Comparison of ENCODE assay signal across 39 cellular contexts in genomic region chr20:53260591-53260990, GRCh38.
"Had no signal": no experiment of that assay in that cellular context is flagged by ENCODE, and none has a peak within 500 bp of the region (broad histone marks: within the 10 kb centered on the region; RNA-seq: fewer than 3 reads in every experiment).

No MANE protein-coding gene starts in this region.

- H3K4me3 Mint-ChIP-seq: activated naive CD4-positive, alpha-beta T cell treated with anti-CD3 and anti-CD28 coated beads for 36 hours; activated naive CD4-positive, alpha-beta T cell treated with anti-CD3 and anti-CD28 coated beads, Interleukin-2, amount 10 ng/mL, durations not matched to agents 7 days and 5 days; activated naive CD4-positive, alpha-beta T cell treated with anti-CD3 and anti-CD28 coated beads, Interleukin-2, amount 50 U/mL, for 24 hours; activated naive CD8-positive, alpha-beta T cell; activated naive CD8-positive, alpha-beta T cell treated with anti-CD3 and anti-CD28 coated beads for 36 hours; activated naive CD8-positive, alpha-beta T cell treated with anti-CD3 and anti-CD28 coated beads, Interleukin-2, amount 10 ng/mL, durations not matched to agents 7 days and 5 days; activated naive CD8-positive, alpha-beta T cell treated with anti-CD3 and anti-CD28 coated beads, Interleukin-2, amount 50 U/mL, for 24 hours; activated T-cell treated with anti-CD3 and anti-CD28 coated beads, Interleukin-2, amount 50 U/mL, for 24 hours; activated T-cell treated with anti-CD3 and anti-CD28 coated beads, Interleukin-2, amount 50 U/mL, for 4 hours; activated T-cell treated with anti-CD3 and anti-CD28 coated beads, Interleukin-2, amount 50 U/mL, for 72 hours; activated T-helper 1 cell treated with anti-CD3 and anti-CD28 coated beads, Interleukin-12 subunit alpha, Interleukin-12 subunit beta, Interleukin-2, Interleukin-4 antibody, amounts not matched to agents 30 ng/mL and 10 ng/mL and 1 ng/mL, durations not matched to agents 14 hours and 24 hours and 36 hours; brain; central memory CD8-positive, alpha-beta T cell had no signal

- H3K4me1 ChIP-seq: adrenal gland, ascending aorta, body of pancreas, breast epithelium had no signal

- H3K27ac Mint-ChIP-seq: activated naive CD4-positive, alpha-beta T cell treated with anti-CD3 and anti-CD28 coated beads, Interleukin-2, amount 10 ng/mL, durations not matched to agents 7 days and 5 days; activated naive CD4-positive, alpha-beta T cell treated with anti-CD3 and anti-CD28 coated beads, Interleukin-2, amount 50 U/mL, for 24 hours; activated naive CD8-positive, alpha-beta T cell; activated naive CD8-positive, alpha-beta T cell treated with anti-CD3 and anti-CD28 coated beads for 36 hours; activated naive CD8-positive, alpha-beta T cell treated with anti-CD3 and anti-CD28 coated beads, Interleukin-2, amount 10 ng/mL, durations not matched to agents 7 days and 5 days; activated naive CD8-positive, alpha-beta T cell treated with anti-CD3 and anti-CD28 coated beads, Interleukin-2, amount 50 U/mL, for 24 hours; activated T-cell treated with anti-CD3 and anti-CD28 coated beads, Interleukin-2, amount 50 U/mL, for 24 hours; activated T-cell treated with anti-CD3 and anti-CD28 coated beads, Interleukin-2, amount 50 U/mL, for 72 hours; activated T-helper 1 cell treated with anti-CD3 and anti-CD28 coated beads, Interleukin-12 subunit alpha, Interleukin-12 subunit beta, Interleukin-2, Interleukin-4 antibody, amounts not matched to agents 30 ng/mL and 10 ng/mL and 1 ng/mL, durations not matched to agents 14 hours and 24 hours and 36 hours; activated T-helper 2 cell treated with anti-CD3 and anti-CD28 coated beads, Interferon-gamma antibody, Interleukin-2, Interleukin-4, amounts not matched to agents 10 μg/mL and 5 μg/mL and 100 μg/mL, durations not matched to agents 14 hours and 24 hours and 36 hours had no signal

- H3K27me3 ChIP-seq: adrenal gland, ascending aorta, body of pancreas, brain microvascular endothelial cell, breast epithelium, cardiac muscle cell had no signal

- H3K27me3 Mint-ChIP-seq: activated naive CD4-positive, alpha-beta T cell treated with anti-CD3 and anti-CD28 coated beads, Interleukin-2, amount 10 ng/mL, durations not matched to agents 7 days and 5 days; activated naive CD4-positive, alpha-beta T cell treated with anti-CD3 and anti-CD28 coated beads, Interleukin-2, amount 50 U/mL, for 24 hours; activated naive CD8-positive, alpha-beta T cell; activated naive CD8-positive, alpha-beta T cell treated with anti-CD3 and anti-CD28 coated beads for 36 hours; activated T-cell treated with anti-CD3 and anti-CD28 coated beads, Interleukin-2, amount 50 U/mL, for 24 hours had no signal

- FAIRE-seq: astrocyte, bronchial epithelial cell had no signal

- H3K27ac ChIP-seq: adrenal gland, ascending aorta, body of pancreas, brain microvascular endothelial cell, breast epithelium, cardiac muscle cell had no signal

- H3K9me3 Mint-ChIP-seq: activated naive CD4-positive, alpha-beta T cell treated with anti-CD3 and anti-CD28 coated beads for 36 hours; activated naive CD4-positive, alpha-beta T cell treated with anti-CD3 and anti-CD28 coated beads, Interleukin-2, amount 10 ng/mL, durations not matched to agents 7 days and 5 days; activated naive CD4-positive, alpha-beta T cell treated with anti-CD3 and anti-CD28 coated beads, Interleukin-2, amount 50 U/mL, for 24 hours; activated naive CD4-positive, alpha-beta T cell treated with anti-CD3 and anti-CD28 coated beads, Interleukin-2, amount 50 U/mL, for 72 hours; activated naive CD8-positive, alpha-beta T cell treated with anti-CD3 and anti-CD28 coated beads for 36 hours; activated naive CD8-positive, alpha-beta T cell treated with anti-CD3 and anti-CD28 coated beads, Interleukin-2, amount 10 ng/mL, durations not matched to agents 7 days and 5 days; activated naive CD8-positive, alpha-beta T cell treated with anti-CD3 and anti-CD28 coated beads, Interleukin-2, amount 50 U/mL, for 24 hours; activated T-cell treated with anti-CD3 and anti-CD28 coated beads, Interleukin-2, amount 50 U/mL, for 24 hours; activated T-cell treated with anti-CD3 and anti-CD28 coated beads, Interleukin-2, amount 50 U/mL, for 4 hours; activated T-cell treated with anti-CD3 and anti-CD28 coated beads, Interleukin-2, amount 50 U/mL, for 72 hours; activated T-helper 1 cell treated with anti-CD3 and anti-CD28 coated beads, Interleukin-12 subunit alpha, Interleukin-12 subunit beta, Interleukin-2, Interleukin-4 antibody, amounts not matched to agents 30 ng/mL and 10 ng/mL and 1 ng/mL, durations not matched to agents 14 hours and 24 hours and 36 hours; activated T-helper 2 cell treated with anti-CD3 and anti-CD28 coated beads, Interferon-gamma antibody, Interleukin-2, Interleukin-4, amounts not matched to agents 10 μg/mL and 5 μg/mL and 100 μg/mL, durations not matched to agents 14 hours and 24 hours and 36 hours; brain; central memory CD8-positive, alpha-beta T cell had no signal

- H3K36me3 Mint-ChIP-seq: activated naive CD8-positive, alpha-beta T cell; activated naive CD8-positive, alpha-beta T cell treated with anti-CD3 and anti-CD28 coated beads for 36 hours; activated naive CD8-positive, alpha-beta T cell treated with anti-CD3 and anti-CD28 coated beads, Interleukin-2, amount 10 ng/mL, durations not matched to agents 7 days and 5 days had no signal

- ATAC-seq: activated naive CD4-positive, alpha-beta T cell treated with anti-CD3 and anti-CD28 coated beads, Interleukin-2, amount 50 U/mL, for 72 hours; activated naive CD8-positive, alpha-beta T cell treated with anti-CD3 and anti-CD28 coated beads, Interleukin-2, amount 50 U/mL, for 24 hours; activated T-cell treated with anti-CD3 and anti-CD28 coated beads, Interleukin-2, amount 50 U/mL, for 4 hours; activated T-cell treated with anti-CD3 and anti-CD28 coated beads, Interleukin-2, amount 50 U/mL, for 72 hours; body of pancreas had no signal

- H3K4me3 ChIP-seq: adrenal gland, ascending aorta, body of pancreas, breast epithelium, cardiac muscle cell had no signal

- H3K9me3 ChIP-seq: adrenal gland, ascending aorta, body of pancreas, breast epithelium had no signal

- H3K36me3 ChIP-seq: adrenal gland, ascending aorta, brain microvascular endothelial cell, breast epithelium, cardiac muscle cell had no signal

- DNase-seq: activated effector memory CD4-positive, alpha-beta T cell treated with anti-CD3 and anti-CD28 coated beads, Interleukin-2, amount 50 U/mL, for 16 hours; activated effector memory CD4-positive, alpha-beta T cell treated with Interleukin-2 at 50 U/mL for 16 hours; activated gamma-delta T cell; activated gamma-delta T cell treated with Interleukin-2 at 50 U/mL for 16 hours; activated naive CD4-positive, alpha-beta T cell; activated naive CD4-positive, alpha-beta T cell treated with anti-CD3 and anti-CD28 coated beads for 36 hours; activated naive CD4-positive, alpha-beta T cell treated with anti-CD3 and anti-CD28 coated beads, Interleukin-2, amount 10 ng/mL, durations not matched to agents 7 days and 5 days; activated naive CD4-positive, alpha-beta T cell treated with anti-CD3 and anti-CD28 coated beads, Interleukin-2, amount 50 U/mL, for 16 hours; activated naive CD4-positive, alpha-beta T cell treated with Interleukin-2 at 50 U/mL for 16 hours; activated naive CD8-positive, alpha-beta T cell treated with anti-CD3 and anti-CD28 coated beads for 36 hours; activated naive CD8-positive, alpha-beta T cell treated with anti-CD3 and anti-CD28 coated beads, Interleukin-2, amount 10 ng/mL, durations not matched to agents 7 days and 5 days; activated naive CD8-positive, alpha-beta T cell treated with anti-CD3 and anti-CD28 coated beads, Interleukin-2, amount 50 U/mL, for 24 hours; activated T-cell treated with anti-CD3 and anti-CD28 coated beads, Interleukin-2, amount 50 U/mL, for 1 hour; activated T-cell treated with anti-CD3 and anti-CD28 coated beads, Interleukin-2, amount 50 U/mL, for 24 hours; activated T-cell treated with anti-CD3 and anti-CD28 coated beads, Interleukin-2, amount 50 U/mL, for 4 hours; activated T-cell treated with anti-CD3 and anti-CD28 coated beads, Interleukin-2, amount 50 U/mL, for 48 hours; activated T-cell treated with anti-CD3 and anti-CD28 coated beads, Interleukin-2, amount 50 U/mL, for 72 hours; adrenal gland; amniotic stem cell; amygdala; anterior cingulate cortex; aorta; body of pancreas; brain microvascular endothelial cell; caudate nucleus; central memory CD4-positive, alpha-beta T cell; cerebellar nuclear complex had no signal

- H3K4me1 Mint-ChIP-seq: activated naive CD4-positive, alpha-beta T cell treated with anti-CD3 and anti-CD28 coated beads, Interleukin-2, amount 10 ng/mL, durations not matched to agents 7 days and 5 days; activated naive CD8-positive, alpha-beta T cell treated with anti-CD3 and anti-CD28 coated beads for 36 hours; activated naive CD8-positive, alpha-beta T cell treated with anti-CD3 and anti-CD28 coated beads, Interleukin-2, amount 10 ng/mL, durations not matched to agents 7 days and 5 days; activated naive CD8-positive, alpha-beta T cell treated with anti-CD3 and anti-CD28 coated beads, Interleukin-2, amount 50 U/mL, for 24 hours; central memory CD8-positive, alpha-beta T cell had no signal
